Comparison of ENCODE assay signal across 8 cellular contexts in genomic region chr6:15504581-15505350, GRCh38.
A peak's percentile ranks its signal among the peaks of the same experiment; 100 is the strongest.
DNase-seq lines count a peak whose midpoint lies in the region; ATAC-seq lines count a peak whose summit lies in the region.

No MANE protein-coding gene starts in this region.

- peak overlapping the region; percentile 56 to 89 (median 82) for H3K27ac Mint-ChIP-seq in immature natural killer cell

- H3K27me3 ChIP-seq in BLaER1 = no peaks in the 10 kb centered on the region

- H3K36me3 ChIP-seq in BLaER1 = peaks cover 100% of the 10 kb centered on the region

- H4K20me1 ChIP-seq in BLaER1 = peaks cover 100% of the 10 kb centered on the region

- H3K27me3 Mint-ChIP-seq in immature natural killer cell (ENCODE audit: low read depth in 3 of 3) = peaks cover 4 to 36% (median 15%) of the 10 kb centered on the region in 3 donors

- H3K27ac ChIP-seq in BLaER1 = no peak overlapping the region

- H3K4me2 ChIP-seq in BLaER1 = no peak overlapping the region

- no peaks in the 10 kb centered on the region for H3K9me3 ChIP-seq in BLaER1

- H3K4me3 ChIP-seq in BLaER1 = no peak overlapping the region

- H3K4me3 Mint-ChIP-seq in immature natural killer cell = peak overlapping the region; percentile 51 to 74 (median 53)

- H3K4me1 Mint-ChIP-seq in immature natural killer cell = peaks cover 55 to 68% of the 10 kb centered on the region in 2 donors

- DNase-seq in NCI-H1092 treated with DMSO at 0.1 percent for 48 hours (lab: John Stamatoyannopoulos, UW) = peak; percentile 39
- peak; percentile 96 for DNase-seq in astrocyte of the hippocampus (ENCODE audit: low read depth, low spot score)
- no peak for DNase-seq in immature natural killer cell
- DNase-seq in smooth muscle cell of the brain vasculature (ENCODE audit: low read depth, low spot score) = peak; percentile 98
- no peak for DNase-seq in ecto neural progenitor cell (ENCODE audit: low spot score)

- H3K9me3 Mint-ChIP-seq in immature natural killer cell = no peaks in the 10 kb centered on the region

- H3K36me3 Mint-ChIP-seq in immature natural killer cell = peaks cover 11 to 45% (median 11%) of the 10 kb centered on the region in 3 donors

- H3K9ac ChIP-seq in BLaER1 = peak overlapping the region; percentile 48; the same call in 1 of the 2 replicates

- peaks cover 50% of the 10 kb centered on the region for H3K4me1 ChIP-seq in BLaER1

- no peak for ATAC-seq in GM21447 (IDR thresholded peaks at IDR 0.05; ENCODE audit: unreplicated experiment)
- no peak for ATAC-seq in GM19328 (IDR thresholded peaks at IDR 0.05; ENCODE audit: unreplicated experiment)

Comparison
In these comparisons a context has a peak if more than half of its experiments do, and no peak if none do; other contexts are left out.
1. DNase-seq: peak in NCI-H1092 treated with DMSO at 0.1 percent for 48 hours (single experiment), astrocyte of the hippocampus (single experiment) and smooth muscle cell of the brain vasculature (single experiment); none in immature natural killer cell (0 of 3) and ecto neural progenitor cell (single experiment).